ENCODE assay signal across 16 cellular contexts in the genomic region with DNA sequence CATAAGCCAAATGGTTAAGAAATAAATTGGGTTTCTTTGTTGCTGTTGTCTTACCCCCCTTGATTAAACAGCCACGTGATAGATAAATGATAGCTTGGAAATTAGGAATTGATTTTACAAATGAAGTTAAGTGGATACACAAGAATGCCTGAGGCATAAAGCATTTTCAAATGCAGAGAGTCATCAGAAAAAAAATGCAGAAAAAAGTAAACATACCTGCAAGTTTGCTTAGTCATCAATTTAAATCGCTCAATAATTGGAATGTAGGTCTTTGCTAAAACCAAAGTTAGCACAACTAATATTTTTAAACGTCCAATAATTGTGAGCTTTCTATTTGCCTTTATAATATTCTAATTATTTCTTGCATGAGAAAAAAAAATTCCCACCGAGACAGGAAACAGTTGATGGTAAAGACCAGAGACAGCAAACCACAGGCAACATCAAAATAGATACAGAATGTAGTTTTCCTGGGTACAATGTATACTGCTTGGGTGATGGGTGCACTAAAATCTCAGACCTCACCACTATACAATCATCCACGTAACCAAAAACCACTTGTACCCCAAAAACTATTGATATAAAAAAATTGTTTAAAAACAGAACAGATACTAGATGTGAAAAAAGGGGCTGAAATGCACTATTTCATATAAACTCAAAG.
DNase-seq lines count a peak whose midpoint lies in the region; ATAC-seq and TF ChIP-seq lines count a peak whose summit lies in the region.
"Had no signal": no experiment of that assay in that cellular context is flagged by ENCODE, and none has a peak within 500 bp of the region (broad histone marks: within the 10 kb centered on the region; RNA-seq: fewer than 3 reads in every experiment).

No MANE protein-coding gene starts in this region.

- H3K27ac Mint-ChIP-seq in naive B cell: peak overlapping the region in 1 of 6 donors; percentile 28
- H3K27ac Mint-ChIP-seq: CD4-positive, alpha-beta T cell had no signal

- no peaks in the 10 kb centered on the region for H4K20me1 ChIP-seq in BLaER1 treated with 17β-estradiol and CSF1 and Interleukin-3, amounts not matched to agents 10 nM and 100 nM
- H4K20me1 ChIP-seq in Loucy (ENCODE audit: insufficient read depth, low read length, poor library complexity, severe bottlenecking) (no peaks in the 10 kb centered on the region), OCI-LY1 (ENCODE audit: insufficient read depth, low read length) (no peaks in the 10 kb centered on the region)

- no peak for DNase-seq in naive B cell
- DNase-seq in NK-92 treated with Interleukin-12 subunit alpha and Interleukin-12 subunit beta, amount 100 ng/mL, for 24 hours (lab: John Stamatoyannopoulos, UW): no peak
- DNase-seq: ACHN; AML-193; CD4-positive, alpha-beta T cell; DMS53; NCI-H1436 treated with DMSO at 0.1 percent for 48 hours; NCI-H2081 treated with DMSO at 0.1 percent for 48 hours; NCI-H524; T-helper 9 cell had no signal

- peak in 1 of 2 donors; percentile 35 for ATAC-seq in naive B cell (ENCODE audit: low read depth in 2 of 2)
- ATAC-seq in HG03432 (IDR thresholded peaks at IDR 0.05; ENCODE audit: unreplicated experiment): no peak
- no peak for ATAC-seq in GM21360 (IDR thresholded peaks at IDR 0.05; ENCODE audit: unreplicated experiment)
- ATAC-seq: HCT116 had no signal

- H3K4me2 ChIP-seq in BLaER1 treated with 17β-estradiol and CSF1 and Interleukin-3, amounts not matched to agents 10 nM and 100 nM: peak overlapping the region in 10 of 11 experiments; percentile 12 to 77 (median 50); a peak in 17 of 22 replicates
- H3K4me2 ChIP-seq in Loucy (ENCODE audit: low read depth, low read length, poor library complexity, severe bottlenecking) (peak overlapping the region; percentile 5), OCI-LY1 (ENCODE audit: low read length) (peak overlapping the region; percentile 73)

- peak overlapping the region in 6 of 8 donors; percentile 1 to 62 (median 32) for H3K4me3 Mint-ChIP-seq in naive B cell
- H3K4me3 Mint-ChIP-seq: CD4-positive, alpha-beta T cell had no signal

- no peaks in the 10 kb centered on the region for H3F3A ChIP-seq in Loucy (ENCODE audit: low read depth)
- no peaks in the 10 kb centered on the region for H3F3A ChIP-seq in OCI-LY1 (ENCODE audit: insufficient read depth, low read length)

- peaks cover 0 to 3% (median 0%) of the 10 kb centered on the region in 11 experiments; a peak in 1 of 22 replicates for H3K9me3 ChIP-seq in BLaER1 treated with 17β-estradiol and CSF1 and Interleukin-3, amounts not matched to agents 10 nM and 100 nM (replicated peaks in 1 of 11)
- H3K9me3 ChIP-seq in Loucy (ENCODE audit: insufficient read depth, low read depth, low read length) (no peaks in the 10 kb centered on the region), OCI-LY1 (ENCODE audit: low read length) (peaks cover 10% of the 10 kb centered on the region; the same call in 1 of the 2 replicates)

- peaks cover 13 to 23% (median 22%) of the 10 kb centered on the region in 3 donors for H3K4me1 Mint-ChIP-seq in naive B cell

- TF ChIP-seq CTCF in Loucy (conservative IDR thresholded peaks at IDR 0.05; ENCODE audit: low read length): no peak
- TF ChIP-seq CTCF in OCI-LY1 (IDR thresholded peaks at IDR 0.05; ENCODE audit: low read length): no peak

- H2AFZ ChIP-seq in Loucy (ENCODE audit: low read length): no peak overlapping the region
- peak overlapping the region; percentile 98 for H2AFZ ChIP-seq in OCI-LY1 (ENCODE audit: low read length)

- H3K9me2 ChIP-seq in Loucy (replicated peaks; ENCODE audit: low read depth, low read length) (no peaks in the 10 kb centered on the region), OCI-LY1 (ENCODE audit: low read depth, low read length) (no peaks in the 10 kb centered on the region)

- H3K27ac ChIP-seq in BLaER1 treated with 17β-estradiol and CSF1 and Interleukin-3, amounts not matched to agents 10 nM and 100 nM: peak overlapping the region in 3 of 11 experiments; percentile 2 to 39 (median 14); a peak in 4 of 22 replicates
- peak overlapping the region; percentile 61 for H3K27ac ChIP-seq in OCI-LY1 (ENCODE audit: low read depth, low read length, poor library complexity, severe bottlenecking)

- H3K36me3 ChIP-seq in BLaER1 treated with 17β-estradiol and CSF1 and Interleukin-3, amounts not matched to agents 10 nM and 100 nM: no peaks in the 10 kb centered on the region
- H3K36me3 ChIP-seq in Loucy (ENCODE audit: insufficient read depth, low read length) (no peaks in the 10 kb centered on the region), OCI-LY1 (ENCODE audit: insufficient read depth, low read length) (peaks cover 5% of the 10 kb centered on the region; the same call in 1 of the 2 replicates)

- H3K4me1 ChIP-seq in BLaER1 treated with 17β-estradiol and CSF1 and Interleukin-3, amounts not matched to agents 10 nM and 100 nM: peaks cover 10 to 40% (median 23%) of the 10 kb centered on the region in 10 experiments; a peak in 19 of 20 replicates
- H3K4me1 ChIP-seq in Loucy (ENCODE audit: insufficient read depth, low read length, poor library complexity, severe bottlenecking) (no peaks in the 10 kb centered on the region), OCI-LY1 (ENCODE audit: insufficient read depth, low read length, severe bottlenecking) (peaks cover 63% of the 10 kb centered on the region)

- no peak overlapping the region for H3K4me3 ChIP-seq in BLaER1 treated with 17β-estradiol and CSF1 and Interleukin-3, amounts not matched to agents 10 nM and 100 nM
- H3K4me3 ChIP-seq in Loucy (ENCODE audit: low read length, poor library complexity, severe bottlenecking) (no peak overlapping the region), OCI-LY1 (ENCODE audit: low read depth, low read length, poor library complexity, severe bottlenecking) (peak overlapping the region; percentile 48)

- H3K27me3 ChIP-seq in BLaER1 treated with 17β-estradiol and CSF1 and Interleukin-3, amounts not matched to agents 10 nM and 100 nM: no peaks in the 10 kb centered on the region
- H3K27me3 ChIP-seq in Loucy (ENCODE audit: insufficient read depth, low read length, poor library complexity, severe bottlenecking): no peaks in the 10 kb centered on the region
- H3K27me3 ChIP-seq in OCI-LY1 (ENCODE audit: insufficient read depth, low read length): no peaks in the 10 kb centered on the region

- no peaks in the 10 kb centered on the region for H3K9me3 Mint-ChIP-seq in naive B cell
- H3K9me3 Mint-ChIP-seq: CD4-positive, alpha-beta T cell had no signal

- H3K79me2 ChIP-seq in Loucy (ENCODE audit: insufficient read depth, low read length) (no peaks in the 10 kb centered on the region), OCI-LY1 (ENCODE audit: insufficient read depth, low read length) (no peaks in the 10 kb centered on the region)

- H3K9ac ChIP-seq in BLaER1 treated with 17β-estradiol and CSF1 and Interleukin-3, amounts not matched to agents 10 nM and 100 nM: no peak overlapping the region; a peak in 1 of 22 replicates
- no peak overlapping the region for H3K9ac ChIP-seq in Loucy (ENCODE audit: low read depth, low read length, poor library complexity, severe bottlenecking)
- H3K9ac ChIP-seq in OCI-LY1 (ENCODE audit: low read length): peak overlapping the region; percentile 50

- no peaks in the 10 kb centered on the region for H3K27me3 Mint-ChIP-seq in naive B cell
- H3K27me3 Mint-ChIP-seq: CD4-positive, alpha-beta T cell had no signal

- no peaks in the 10 kb centered on the region for H3K36me3 Mint-ChIP-seq in naive B cell

Comparison
In these comparisons a context has a peak if more than half of its experiments do, and no peak if none do; other contexts are left out.
1. H3K4me2 ChIP-seq: peak in every context shown above with its lines; median percentile 73 in OCI-LY1; 50 in BLaER1 treated with 17β-estradiol and CSF1 and Interleukin-3, amounts not matched to agents 10 nM and 100 nM; 5 in Loucy.